ENCODE assay signal across 6 cellular contexts in the genomic region with DNA sequence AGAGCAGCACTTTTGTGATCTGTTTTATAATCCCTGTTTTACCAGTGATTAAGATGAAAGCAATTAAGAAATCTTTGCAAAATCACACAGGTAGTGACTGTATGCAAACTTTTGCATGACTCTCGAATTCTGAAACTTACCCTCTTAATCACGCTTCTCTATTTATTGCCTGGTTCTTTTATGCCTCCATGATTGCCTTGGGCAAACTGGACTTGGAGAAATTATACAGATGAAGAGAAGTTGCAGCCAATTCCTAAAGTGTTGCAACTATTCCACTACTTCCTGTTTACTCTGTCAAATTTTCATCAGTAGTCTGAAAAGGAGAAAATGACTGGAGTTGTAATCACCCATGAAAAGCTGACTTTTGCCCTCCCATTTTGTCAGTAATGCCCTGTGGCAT.
DNase-seq lines count a peak whose midpoint lies in the region; ATAC-seq and TF ChIP-seq lines count a peak whose summit lies in the region.
"Not testable (repeated sequence)": the region's sequence is repeated elsewhere in the genome, so short reads cannot be mapped to it uniquely, and the experiment has no call there.

No MANE protein-coding gene starts in this region.

- CTCF ChIA-PET in IMR-90 (lab: Yijun Ruan, JAX); MCF 10A (lab: Yijun Ruan, JAX): not testable (repeated sequence)

- H4K5ac ChIP-seq in IMR-90 (ENCODE audit: low read depth, low read length): not testable (repeated sequence)

- not testable (repeated sequence) for H2AK5ac ChIP-seq in IMR-90 (ENCODE audit: low read depth, low read length)

- not testable (repeated sequence) for H3K18ac ChIP-seq in IMR-90 (ENCODE audit: low read depth, low read length)

- POLR2A ChIA-PET in IMR-90 (lab: Charles Lee; ENCODE audit: unreplicated experiment); MCF 10A (lab: Yijun Ruan, JAX): not testable (repeated sequence)

- H3K4me1 ChIP-seq in IMR-90 (ENCODE audit: control insufficient read depth, insufficient read depth, low read length); OCI-LY3 (ENCODE audit: low read length): not testable (repeated sequence)

- not testable (repeated sequence) for H3K4me3 ChIP-seq in IMR-90 (ENCODE audit: insufficient read depth, low read depth, low read length); OCI-LY3 (ENCODE audit: low read length)

- H4K20me1 ChIP-seq in IMR-90 (ENCODE audit: insufficient read depth, low read length); OCI-LY3 (ENCODE audit: insufficient read depth, low read length): not testable (repeated sequence)

- H3K23ac ChIP-seq in IMR-90 (ENCODE audit: low read depth, low read length): not testable (repeated sequence)

- H2AK9ac ChIP-seq in IMR-90 (replicated peaks; ENCODE audit: low read depth, low read length, poor library complexity): not testable (repeated sequence)

- not testable (repeated sequence) for H2BK120ac ChIP-seq in IMR-90 (ENCODE audit: low read depth, low read length)

- H2AFZ ChIP-seq in IMR-90 (replicated peaks; ENCODE audit: low read length, poor library complexity); OCI-LY3 (ENCODE audit: low read depth, low read length): not testable (repeated sequence)

- H3K56ac ChIP-seq in IMR-90 (ENCODE audit: extremely low read depth, insufficient read depth, low read length): not testable (repeated sequence)

- not testable (repeated sequence) for H3K9me1 ChIP-seq in IMR-90 (ENCODE audit: insufficient read depth, low read length)

- not testable (repeated sequence) for H3K27ac ChIP-seq in IMR-90 (ENCODE audit: insufficient read depth, low read length); OCI-LY3 (ENCODE audit: low read length)

- ATAC-seq in IMR-90 (ENCODE audit: low read depth) (peak; percentile 32), esophagus mucosa (peak; percentile 57), left lobe of liver (peak; percentile 48)

- not testable (repeated sequence) for H3K9me3 Mint-ChIP-seq in MCF 10A (ENCODE audit: unreplicated experiment)

- H4K91ac ChIP-seq in IMR-90 (ENCODE audit: insufficient read depth, low read depth, low read length): not testable (repeated sequence)

- DNase-seq in EH (ENCODE audit: low read depth) (peak; percentile 5), MCF 10A (ENCODE audit: unreplicated experiment) (peak; percentile 16)
- not testable (repeated sequence) for DNase-seq in IMR-90; left lobe of liver (ENCODE audit: low spot score)

- H3K27me3 ChIP-seq in IMR-90 (ENCODE audit: control insufficient read depth, insufficient read depth, low read length); OCI-LY3 (ENCODE audit: low read depth, low read length): not testable (repeated sequence)

- TF ChIP-seq POLR2A in IMR-90 (IDR thresholded peaks at IDR 0.05; ENCODE audit: low read depth, low read length): not testable (repeated sequence)

- not testable (repeated sequence) for H3K4ac ChIP-seq in IMR-90 (ENCODE audit: low read depth, low read length)

- not testable (repeated sequence) for H2BK5ac ChIP-seq in IMR-90 (ENCODE audit: low read depth, low read length, poor library complexity, severe bottlenecking)

- intact Hi-C loops in IMR-90 (cut with micrococcal nuclease); MCF 10A (cut with micrococcal nuclease): not testable (repeated sequence)

- dilution Hi-C loops in IMR-90 (cut with HindIII; ENCODE audit: low sequenced_read_pairs, unreplicated experiment): not testable (repeated sequence)

- not testable (repeated sequence) for H3K27me3 Mint-ChIP-seq in MCF 10A (ENCODE audit: insufficient read depth, unreplicated experiment)

- H3K79me2 ChIP-seq in OCI-LY3 (ENCODE audit: low read length): not testable (repeated sequence)

- not testable (repeated sequence) for H4K8ac ChIP-seq in IMR-90 (ENCODE audit: low read depth in 2 of 2, low read length in 2 of 2)

- not testable (repeated sequence) for H3K79me1 ChIP-seq in IMR-90 (ENCODE audit: low read depth in 1 of 2, low read length in 2 of 2)

- not testable (repeated sequence) for H3K4me2 ChIP-seq in IMR-90 (ENCODE audit: low read depth, low read length)
- 0 out of 2 replicates have a peak overlapping the region, but pooled peaks have one; percentile 17 for H3K4me2 ChIP-seq in OCI-LY3 (ENCODE audit: low read length)

- not testable (repeated sequence) for H3K36me3 Mint-ChIP-seq in MCF 10A (ENCODE audit: insufficient read depth, unreplicated experiment)

- WGBS in IMR-90 (ENCODE audit: extremely low coverage in 2 of 2, insufficient read length in 1 of 2), 2 experiments: no CpG with 5 or more reads among the region's 2 CpGs

- in situ Hi-C loops in IMR-90 (cut with MboI; ENCODE audit: low sequenced_read_pairs): not testable (repeated sequence)

- not testable (repeated sequence) for H3K9me3 ChIP-seq in IMR-90 (ENCODE audit: control insufficient read depth, insufficient read depth, low read length); OCI-LY3 (ENCODE audit: insufficient read depth, low read length)

- not testable (repeated sequence) for H2BK15ac ChIP-seq in IMR-90 (ENCODE audit: low read depth, low read length)

- H3K4me3 Mint-ChIP-seq in MCF 10A (ENCODE audit: unreplicated experiment): not testable (repeated sequence)

- H3K4me1 Mint-ChIP-seq in MCF 10A (ENCODE audit: insufficient read depth, unreplicated experiment): not testable (repeated sequence)

- not testable (repeated sequence) for H3K14ac ChIP-seq in IMR-90 (replicated peaks; ENCODE audit: low read depth, low read length)

- H2BK20ac ChIP-seq in IMR-90 (ENCODE audit: low read depth, low read length): not testable (repeated sequence)

- not testable (repeated sequence) for TF ChIP-seq RAD21 in IMR-90 (IDR thresholded peaks at IDR 0.05; ENCODE audit: low read length)

- H3K36me3 ChIP-seq in IMR-90 (ENCODE audit: control insufficient read depth, insufficient read depth, low read length); OCI-LY3 (replicated peaks; ENCODE audit: low read depth, low read length): not testable (repeated sequence)

- H3K27ac Mint-ChIP-seq in MCF 10A (ENCODE audit: low read depth, unreplicated experiment): not testable (repeated sequence)

- not testable (repeated sequence) for H3K9ac ChIP-seq in IMR-90 (ENCODE audit: low read depth, low read length); OCI-LY3 (ENCODE audit: low read length)

- TF ChIP-seq CTCF in IMR-90 (conservative IDR thresholded peaks at IDR 0.05; ENCODE audit: low read depth, low read length); OCI-LY3 (IDR thresholded peaks at IDR 0.05; ENCODE audit: low read depth, low read length); MCF 10A (IDR thresholded peaks at IDR 0.05; ENCODE audit: unreplicated experiment): not testable (repeated sequence)

- not testable (repeated sequence) for BruUV-seq in IMR-90 (replicated peaks; lab: Mats Ljungman, UMichigan); MCF 10A (replicated peaks; lab: Mats Ljungman, UMichigan)
